In the genomic region with DNA sequence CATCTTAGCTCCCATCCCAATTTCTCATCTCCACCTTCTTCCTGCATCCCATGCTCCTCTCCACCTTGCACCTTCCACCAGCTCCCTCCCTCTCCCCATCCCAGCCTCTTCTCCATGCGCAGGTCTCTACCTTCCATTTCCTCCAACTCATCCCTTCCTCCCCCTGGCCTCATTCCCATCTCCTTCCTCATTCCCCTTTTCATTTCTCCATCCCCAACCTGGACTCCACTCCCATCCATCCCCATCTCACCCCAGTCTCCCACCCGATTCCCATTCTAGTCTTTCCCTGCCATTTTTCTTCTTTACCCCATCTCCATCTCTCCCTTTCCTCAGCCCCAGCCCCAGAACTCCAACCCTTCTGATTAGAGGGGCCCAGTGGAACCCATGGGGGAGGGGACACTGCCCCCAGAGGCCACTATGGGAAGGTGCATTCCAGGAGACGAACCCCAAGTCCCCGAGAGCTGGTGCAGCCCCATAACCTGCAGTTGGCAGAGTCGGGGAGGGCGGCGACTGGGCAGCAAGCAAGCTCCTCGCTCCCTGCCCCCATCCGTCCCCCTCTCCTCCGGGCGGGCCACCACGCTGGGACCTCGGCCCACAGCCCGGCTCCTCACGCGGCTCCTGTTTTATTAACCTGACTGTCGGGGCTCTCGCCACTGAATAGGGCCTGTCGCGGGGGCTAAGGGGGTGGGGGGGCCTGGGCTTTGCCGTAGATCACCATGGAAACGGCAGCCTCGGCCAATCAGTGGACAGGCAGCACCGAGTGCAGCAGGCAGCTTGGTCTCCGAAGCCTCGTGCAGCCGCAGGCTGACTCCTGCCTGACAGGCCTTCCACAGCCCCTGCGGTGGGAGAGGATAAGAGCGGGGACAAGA, we compare ENCODE assay signal across 1 cellular context.
TF ChIP-seq lines count a peak whose summit lies in the region.

No MANE protein-coding gene starts in this region.

TF ChIP-seq in IMR-90, 13 proteins besides CTCF, POLR2A, EP300 and RAD21:
- no peak for TF ChIP-seq CHD1 (IDR thresholded peaks at IDR 0.05; ENCODE audit: low read depth, low read length)
- TF ChIP-seq MAFK (IDR thresholded peaks at IDR 0.05; ENCODE audit: low read depth, low read length) = no peak
